ENCODE assay signal across 26 cellular contexts in the genomic region with DNA sequence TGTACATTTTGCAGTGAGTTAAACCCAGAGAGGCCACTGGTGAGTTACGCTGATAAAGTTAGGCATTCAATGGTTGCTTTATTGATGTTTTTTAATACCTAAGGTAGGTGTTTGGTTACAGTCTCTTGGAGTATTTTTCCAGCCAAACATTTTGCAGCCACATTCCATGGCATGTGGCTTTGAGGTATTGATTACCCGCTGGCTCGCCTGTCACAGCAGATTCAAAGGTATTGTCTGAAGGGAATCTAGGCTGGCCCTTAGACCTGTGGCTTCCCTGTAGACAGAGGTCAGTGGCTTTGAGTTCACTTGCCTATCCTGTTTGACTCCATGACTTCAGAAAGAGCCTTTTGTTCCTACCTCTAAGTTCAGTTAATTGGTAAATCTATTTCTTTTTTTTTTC. TPM values are rescaled to one million over a fixed set of nuclear protein-coding genes. Genes with fewer than 3 reads are reported as not detected.
DNase-seq lines count a peak whose midpoint lies in the region; ATAC-seq and TF ChIP-seq lines count a peak whose summit lies in the region.
"Had no signal": no experiment of that assay in that cellular context is flagged by ENCODE, and none has a peak within 500 bp of the region (broad histone marks: within the 10 kb centered on the region; RNA-seq: fewer than 3 reads in every experiment).

No MANE protein-coding gene starts in this region.

- BruUV-seq in MCF 10A (replicated peaks; lab: Mats Ljungman, UMichigan): no TSS peak

- no peaks in the 10 kb centered on the region for H3K27me3 Mint-ChIP-seq in MCF 10A (ENCODE audit: insufficient read depth, unreplicated experiment)

- H3K36me3 ChIP-seq in breast epithelium: no peaks in the 10 kb centered on the region
- H3K36me3 ChIP-seq: BLaER1 treated with 17β-estradiol and CSF1 and Interleukin-3, amounts not matched to agents 10 nM and 100 nM; MG63; Peyer's patch; SJSA1 had no signal

- DNase-seq in breast epithelium (ENCODE audit: low spot score in 2 of 2) (no peak), MCF 10A (ENCODE audit: unreplicated experiment) (no peak), islet precursor cell (peak; percentile 66), mucosa of gallbladder (ENCODE audit: low spot score) (peak; percentile 77), NCI-H524 (lab: John Stamatoyannopoulos, UW) (no peak), NOMO-1 treated with DMSO at 0.1 percent for 48 hours (lab: John Stamatoyannopoulos, UW; ENCODE audit: unreplicated experiment) (no peak)
- DNase-seq in activated CD8-positive, alpha-beta memory T cell treated with anti-CD3 and anti-CD28 coated beads, Interleukin-2, amount 50 U/mL, for 4 hours: no peak
- DNase-seq: 8988T; Caco-2; CD4-positive, alpha-beta memory T cell; DND-41; HCEC 1CT; Kasumi-1; MG63; NCI-H1417; NCI-H1694 treated with DMSO at 0.1 percent for 48 hours; NCI-H2227 treated with DMSO at 0.1 percent for 48 hours; NCI-H510A; NCI-H748 treated with DMSO at 0.1 percent for 48 hours; NK-92 treated with Interleukin-12 subunit alpha and Interleukin-12 subunit beta, amount 100 ng/mL, for 24 hours; Peyer's patch had no signal

- no peak for TF ChIP-seq POLR2A in breast epithelium (IDR thresholded peaks at IDR 0.05)

- CTCF ChIA-PET in MCF 10A (lab: Yijun Ruan, JAX): interaction anchor here (0.9 kb wide), 1 partner anchor 23 kb away, joined by 4 read pairs; no protein-coding TSS in a partner anchor

- peaks cover 0 to 7% of the 10 kb centered on the region in 2 donors for H3K4me1 ChIP-seq in breast epithelium
- H3K4me1 ChIP-seq: BLaER1 treated with 17β-estradiol and CSF1 and Interleukin-3, amounts not matched to agents 10 nM and 100 nM; Caco-2; Peyer's patch; SJSA1 had no signal

- peaks cover 4% of the 10 kb centered on the region for H3K9me3 Mint-ChIP-seq in MCF 10A (ENCODE audit: unreplicated experiment)

- no peaks in the 10 kb centered on the region for H3K4me1 Mint-ChIP-seq in MCF 10A (ENCODE audit: insufficient read depth, unreplicated experiment)
- H3K4me1 Mint-ChIP-seq: CD4-positive, alpha-beta memory T cell had no signal

- no peak overlapping the region for H3K27ac Mint-ChIP-seq in MCF 10A (ENCODE audit: low read depth, unreplicated experiment)
- H3K27ac Mint-ChIP-seq: CD4-positive, alpha-beta memory T cell had no signal

- peaks cover 0 to 3% of the 10 kb centered on the region in 2 donors for H3K9me3 ChIP-seq in breast epithelium
- H3K9me3 ChIP-seq: Caco-2, Peyer's patch had no signal

- H3K4me3 ChIP-seq in breast epithelium: no peak overlapping the region
- H3K4me3 ChIP-seq: BLaER1 treated with 17β-estradiol and CSF1 and Interleukin-3, amounts not matched to agents 10 nM and 100 nM; GM12878; GM23248; MG63; Peyer's patch; SJSA1 had no signal

- no peak for ATAC-seq in GM21381 (IDR thresholded peaks at IDR 0.05; ENCODE audit: unreplicated experiment)
- ATAC-seq: GM12878 had no signal

- H3K27me3 ChIP-seq in breast epithelium: no peaks in the 10 kb centered on the region
- H3K27me3 ChIP-seq: BLaER1 treated with 17β-estradiol and CSF1 and Interleukin-3, amounts not matched to agents 10 nM and 100 nM; MG63; Peyer's patch; SJSA1 had no signal

- peak overlapping the region; percentile 33 to 44 for H3K27ac ChIP-seq in breast epithelium
- H3K27ac ChIP-seq: BLaER1 treated with 17β-estradiol and CSF1 and Interleukin-3, amounts not matched to agents 10 nM and 100 nM; GM23248; Peyer's patch; SJSA1 had no signal

- no peak overlapping the region for H3K4me3 Mint-ChIP-seq in MCF 10A (ENCODE audit: unreplicated experiment)
- H3K4me3 Mint-ChIP-seq: CD4-positive, alpha-beta memory T cell had no signal

- intact Hi-C loops in breast epithelium (cut with DNase I; ENCODE audit: low total_unique reads) (no loop called here), MCF 10A (cut with micrococcal nuclease) (no loop called here)

- no peaks in the 10 kb centered on the region for H3K36me3 Mint-ChIP-seq in MCF 10A (ENCODE audit: insufficient read depth, unreplicated experiment)

- TF ChIP-seq CTCF in breast epithelium (IDR thresholded peaks at IDR 0.05): no peak
- TF ChIP-seq CTCF in MCF 10A (IDR thresholded peaks at IDR 0.05; ENCODE audit: unreplicated experiment): no peak

- POLR2A ChIA-PET in MCF 10A (lab: Yijun Ruan, JAX): interaction anchor here (1.2 kb wide), 1 partner anchor 17 kb away, joined by 3 read pairs; a partner anchor contains a TSS

RNA-seq across cellular contexts. Expression of a gene that starts 16.3 kb away (rescaled TPM):
- 10 to 100 TPM in 2 of 3 donors, 1 to 10 TPM in 1; 6.2 to 28.8 (median 11.3) TPM for total RNA-seq in breast epithelium
- total RNA-seq in MCF 10A (2022): not detected in 2 replicates
- total RNA-seq in mucosa of gallbladder: 7.4 TPM
- total RNA-seq: CD4-positive, alpha-beta memory T cell; GM12878; SJSA1 had no signal

Comparison
In these comparisons a context has a peak if more than half of its experiments do, and no peak if none do; other contexts are left out.
1. DNase-seq: peak in islet precursor cell (single experiment) and mucosa of gallbladder (single experiment); none in breast epithelium (0 of 2), MCF 10A (single experiment), NCI-H524 (0 of 2), NOMO-1 treated with DMSO at 0.1 percent for 48 hours (single experiment) and activated CD8-positive, alpha-beta memory T cell treated with anti-CD3 and anti-CD28 coated beads, Interleukin-2, amount 50 U/mL, for 4 hours (single experiment).